In genomic region chr9:70902705-70903131, GRCh38 we compare ENCODE assay signal across 9 cellular contexts.
A peak's percentile ranks its signal among the peaks of the same experiment; 100 is the strongest.
DNase-seq lines count a peak whose midpoint lies in the region; ATAC-seq, FAIRE-seq and TF ChIP-seq lines count a peak whose summit lies in the region.
"Had no signal": no experiment of that assay in that cellular context is flagged by ENCODE, and none has a peak within 500 bp of the region (broad histone marks: within the 10 kb centered on the region; RNA-seq: fewer than 3 reads in every experiment).

No MANE protein-coding gene starts in this region.

- H3K79me2 ChIP-seq in astrocyte (ENCODE audit: insufficient read depth, low read length) = no peaks in the 10 kb centered on the region

- H3K27ac ChIP-seq in astrocyte (ENCODE audit: low read depth, low read length) (peak overlapping the region; percentile 89), lung (ENCODE audit: low read depth in 1 of 2, low read length in 1 of 2) (no peak overlapping the region)
- H3K27ac ChIP-seq: esophagus squamous epithelium had no signal

- H3K9ac ChIP-seq in astrocyte (ENCODE audit: low read length) = peak overlapping the region; percentile 79

- DNase-seq in BJ (ENCODE audit: low read depth) (peak; percentile 98), astrocyte (ENCODE audit: low read depth) (peak; percentile 100), lung (ENCODE audit: low spot score) (no peak), T-helper 1 cell (no peak), GM12892 (ENCODE audit: insufficient read length) (no peak)
- no peak for DNase-seq in stimulated activated CD4-positive, alpha-beta T cell treated with anti-CD3 and anti-CD28 coated beads, Interleukin-15, amount 100 ng/mL, for 24 hours
- DNase-seq: esophagus squamous epithelium had no signal

- peak overlapping the region; percentile 82 for H3K4me2 ChIP-seq in astrocyte (ENCODE audit: low read length)

- peaks cover 14% of the 10 kb centered on the region for H3K4me1 ChIP-seq in astrocyte (ENCODE audit: insufficient read depth, low read length)
- H3K4me1 ChIP-seq in lung (ENCODE audit: control insufficient read depth in 2 of 2, insufficient read depth in 2 of 2, low read length in 2 of 2) = no peaks in the 10 kb centered on the region
- H3K4me1 ChIP-seq: esophagus squamous epithelium had no signal

- WGBS in lung, 2 donors = 71 to 72% methylated on average over 6 of the region's 6 CpGs

- H3K27ac Mint-ChIP-seq in astrocyte (ENCODE audit: unreplicated experiment) = peak overlapping the region; percentile 64

- ATAC-seq in HG03135 (IDR thresholded peaks at IDR 0.05; ENCODE audit: unreplicated experiment) (peak; percentile 75), lung (ENCODE audit: insufficient read depth, low FRiP score) (peak; percentile 27), GM18505 (IDR thresholded peaks at IDR 0.05; ENCODE audit: unreplicated experiment) (no peak)

- H3K9me3 ChIP-seq in astrocyte (ENCODE audit: insufficient read depth, low read depth, low read length) = no peaks in the 10 kb centered on the region
- H3K9me3 ChIP-seq in lung (ENCODE audit: control insufficient read depth in 2 of 2, insufficient read depth in 1 of 2, low read length in 1 of 2) = peaks cover 0 to 1% of the 10 kb centered on the region in 2 donors
- H3K9me3 ChIP-seq: esophagus squamous epithelium had no signal

- H2AFZ ChIP-seq in astrocyte (ENCODE audit: low read depth, low read length) = peak overlapping the region; percentile 60

- TF ChIP-seq POLR2A in GM18505 (IDR thresholded peaks at IDR 0.05; ENCODE audit: borderline replicate concordance, extremely low read depth, insufficient read depth, insufficient read length) (no peak), GM12892 (IDR thresholded peaks at IDR 0.05; ENCODE audit: low read depth, low read length) (no peak)

- H4K20me1 ChIP-seq in astrocyte (ENCODE audit: insufficient read depth, low read length) = no peaks in the 10 kb centered on the region

- no peaks in the 10 kb centered on the region for H3K9me3 Mint-ChIP-seq in astrocyte (ENCODE audit: unreplicated experiment)

- POLR2A ChIA-PET in BJ (lab: Charles Lee) = no interaction called here

- no peaks in the 10 kb centered on the region for H3K36me3 ChIP-seq in BJ (ENCODE audit: control insufficient read depth, insufficient read depth, low read length)
- no peaks in the 10 kb centered on the region for H3K36me3 ChIP-seq in astrocyte (ENCODE audit: insufficient read depth, low read length)
- no peaks in the 10 kb centered on the region for H3K36me3 ChIP-seq in lung (ENCODE audit: control insufficient read depth in 2 of 2, insufficient read depth in 2 of 2, low read length in 2 of 2)
- H3K36me3 ChIP-seq: esophagus squamous epithelium had no signal

- peaks cover 17% of the 10 kb centered on the region for H3K4me1 Mint-ChIP-seq in astrocyte (ENCODE audit: low read depth, unreplicated experiment)

- CTCF ChIA-PET in BJ (lab: Yijun Ruan, JAX) = no interaction called here

- H3K4me3 ChIP-seq in BJ (ENCODE audit: low read depth, low read length) = no peak overlapping the region
- H3K4me3 ChIP-seq in astrocyte (ENCODE audit: insufficient read depth, low read depth, low read length) = peak overlapping the region; percentile 44
- no peak overlapping the region for H3K4me3 ChIP-seq in lung
- H3K4me3 ChIP-seq: esophagus squamous epithelium had no signal

- H3K27me3 ChIP-seq in BJ (ENCODE audit: control insufficient read depth, insufficient read depth, low read length) = no peaks in the 10 kb centered on the region
- no peaks in the 10 kb centered on the region for H3K27me3 ChIP-seq in astrocyte (ENCODE audit: insufficient read depth, low read length)
- H3K27me3 ChIP-seq in lung (ENCODE audit: control insufficient read depth, insufficient read depth) = no peaks in the 10 kb centered on the region

- no peaks in the 10 kb centered on the region for H3K36me3 Mint-ChIP-seq in astrocyte (ENCODE audit: low read depth, unreplicated experiment)

- H3K27me3 Mint-ChIP-seq in astrocyte (ENCODE audit: low read depth, unreplicated experiment) = no peaks in the 10 kb centered on the region

- peak overlapping the region; percentile 28 for H3K4me3 Mint-ChIP-seq in astrocyte (ENCODE audit: unreplicated experiment)

- TF ChIP-seq CTCF in BJ (IDR thresholded peaks at IDR 0.05; ENCODE audit: insufficient read depth, low read depth, low read length) = no peak
- no peak for TF ChIP-seq CTCF in astrocyte (IDR thresholded peaks at IDR 0.05; ENCODE audit: insufficient read depth, low read depth, low read length)
- no peak for TF ChIP-seq CTCF in lung (IDR thresholded peaks at IDR 0.05; ENCODE audit: control extremely low read depth, extremely low read depth)

- FAIRE-seq in astrocyte (lab: Jason Lieb, UNC) (peak; percentile 98), GM12892 (lab: Jason Lieb, UNC) (no peak)

Comparison
In these comparisons a context has a peak if more than half of its experiments do, and no peak if none do; other contexts are left out.
1. DNase-seq: peak in BJ (single experiment) and astrocyte (single experiment); none in lung (single experiment), T-helper 1 cell (0 of 5), GM12892 (single experiment) and stimulated activated CD4-positive, alpha-beta T cell treated with anti-CD3 and anti-CD28 coated beads, Interleukin-15, amount 100 ng/mL, for 24 hours (single experiment).